In genomic region chr17:75319818-75320691, GRCh38 we compare ENCODE assay signal across 8 cellular contexts.
A peak's percentile ranks its signal among the peaks of the same experiment; 100 is the strongest.
DNase-seq lines count a peak whose midpoint lies in the region; ATAC-seq and TF ChIP-seq lines count a peak whose summit lies in the region.

No MANE protein-coding gene starts in this region.

- H3K27me3 Mint-ChIP-seq in T-helper 2 cell treated with Interferon-gamma antibody and Interleukin-4, amounts not matched to agents 5 μg/mL and 100 μg/mL, for 36 hours (ENCODE audit: low read depth) = no peaks in the 10 kb centered on the region

- no peak overlapping the region for H3K4me3 Mint-ChIP-seq in T-helper 2 cell treated with Interferon-gamma antibody and Interleukin-4, amounts not matched to agents 5 μg/mL and 100 μg/mL, for 36 hours

- no peak overlapping the region for H3K4me3 ChIP-seq in fibroblast of mammary gland (ENCODE audit: control insufficient read depth, low read depth, low read length)

- H3K36me3 Mint-ChIP-seq in T-helper 2 cell treated with Interferon-gamma antibody and Interleukin-4, amounts not matched to agents 5 μg/mL and 100 μg/mL, for 36 hours (ENCODE audit: low read depth) = peaks cover 48% of the 10 kb centered on the region

- H3K9me3 Mint-ChIP-seq in T-helper 2 cell treated with Interferon-gamma antibody and Interleukin-4, amounts not matched to agents 5 μg/mL and 100 μg/mL, for 36 hours = no peaks in the 10 kb centered on the region

- H3K27ac Mint-ChIP-seq in T-helper 2 cell treated with Interferon-gamma antibody and Interleukin-4, amounts not matched to agents 5 μg/mL and 100 μg/mL, for 36 hours = no peak overlapping the region

- DNase-seq in EL = peak; percentile 72
- DNase-seq in fibroblast of mammary gland (ENCODE audit: low read depth) = peak; percentile 72
- DNase-seq in NCI-H2107 (lab: John Stamatoyannopoulos, UW) = no peak
- no peak for DNase-seq in foreskin melanocyte
- no peak for DNase-seq in T-helper 2 cell treated with Interferon-gamma antibody and Interleukin-4, amounts not matched to agents 5 μg/mL and 100 μg/mL, for 36 hours (ENCODE audit: low spot score)
- no peak for DNase-seq in NCI-H2171 treated with DMSO at 0.1 percent for 48 hours (lab: John Stamatoyannopoulos, UW)

- TF ChIP-seq CTCF in fibroblast of mammary gland (conservative IDR thresholded peaks at IDR 0.05; ENCODE audit: control insufficient read depth, insufficient read depth, low read depth, low read length) = no peak

- ATAC-seq in GM19397 (IDR thresholded peaks at IDR 0.05; ENCODE audit: unreplicated experiment) (peak; percentile 56), HG03280 (IDR thresholded peaks at IDR 0.05; ENCODE audit: unreplicated experiment) (peak; percentile 50)

- peaks cover 18% of the 10 kb centered on the region for H3K4me1 Mint-ChIP-seq in T-helper 2 cell treated with Interferon-gamma antibody and Interleukin-4, amounts not matched to agents 5 μg/mL and 100 μg/mL, for 36 hours (ENCODE audit: low read depth)

Comparison
In these comparisons a context has a peak if more than half of its experiments do, and no peak if none do; other contexts are left out.
1. DNase-seq: peak in EL (single experiment) and fibroblast of mammary gland (single experiment); none in NCI-H2107 (single experiment), foreskin melanocyte (single experiment), T-helper 2 cell treated with Interferon-gamma antibody and Interleukin-4, amounts not matched to agents 5 μg/mL and 100 μg/mL, for 36 hours (single experiment) and NCI-H2171 treated with DMSO at 0.1 percent for 48 hours (single experiment).